ENCODE assay signal across 11 cellular contexts in the genomic region with DNA sequence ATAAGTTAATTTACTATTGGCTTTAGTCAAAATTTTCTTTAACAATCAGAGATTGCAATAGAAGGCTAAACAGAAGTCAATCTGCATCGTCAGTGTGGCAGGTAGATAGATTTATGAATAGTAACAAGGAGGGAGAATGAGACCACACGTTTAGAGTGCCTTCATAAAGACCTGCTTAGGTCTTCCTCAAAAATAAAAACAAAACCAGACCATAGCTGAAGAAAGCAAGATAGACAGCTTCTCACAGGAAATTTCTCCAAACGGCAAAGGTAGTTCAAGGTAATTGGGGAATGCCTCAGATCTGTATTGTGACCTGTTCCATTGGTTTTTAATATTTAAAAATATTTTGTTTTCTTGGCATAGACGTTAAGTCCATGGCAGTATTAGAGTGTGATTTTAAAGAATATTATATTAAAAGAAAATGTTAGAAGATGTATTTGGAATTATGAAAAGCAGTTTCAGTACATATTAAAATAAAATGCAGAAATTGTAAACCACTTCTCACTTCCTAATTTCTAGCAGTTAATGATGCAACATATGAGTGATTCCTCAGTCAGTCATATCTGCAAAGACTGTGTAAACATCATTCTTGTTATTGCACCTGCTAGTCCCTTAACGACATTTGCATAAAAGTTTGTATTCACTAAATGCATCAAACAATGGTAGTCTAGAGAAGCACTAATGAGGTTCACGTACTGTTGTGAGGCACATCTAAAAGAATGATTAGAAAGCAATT.
DNase-seq lines count a peak whose midpoint lies in the region; ATAC-seq lines count a peak whose summit lies in the region.
"Had no signal": no experiment of that assay in that cellular context is flagged by ENCODE, and none has a peak within 500 bp of the region (broad histone marks: within the 10 kb centered on the region; RNA-seq: fewer than 3 reads in every experiment).

No MANE protein-coding gene starts in this region.

- H3K27me3 Mint-ChIP-seq in activated CD8-positive, alpha-beta T cell treated with anti-CD3 and anti-CD28 coated beads, Interleukin-2, amount 10 ng/mL, durations not matched to agents 7 days and 5 days (ENCODE audit: low read depth), result no peaks in the 10 kb centered on the region
- H3K27me3 Mint-ChIP-seq in CD4-positive, alpha-beta memory T cell, result peaks cover 0 to 2% of the 10 kb centered on the region in 2 donors

- no peak overlapping the region for H3K4me3 ChIP-seq in BLaER1 treated with 17β-estradiol and CSF1 and Interleukin-3, amounts not matched to agents 10 nM and 100 nM
- no peak overlapping the region for H3K4me3 ChIP-seq in CD4-positive, alpha-beta memory T cell (ENCODE audit: low read length in 2 of 2)

- H3K9me3 ChIP-seq in BLaER1 treated with 17β-estradiol and CSF1 and Interleukin-3, amounts not matched to agents 10 nM and 100 nM (replicated peaks in 1 of 11), result peaks cover 0 to 3% (median 0%) of the 10 kb centered on the region in 11 experiments; a peak in 2 of 22 replicates
- no peaks in the 10 kb centered on the region for H3K9me3 ChIP-seq in CD4-positive, alpha-beta memory T cell (ENCODE audit: control insufficient read depth in 1 of 2, low read length in 2 of 2)

- peak overlapping the region in 4 of 11 experiments; percentile 28 to 66 (median 48); a peak in 6 of 22 replicates for H3K9ac ChIP-seq in BLaER1 treated with 17β-estradiol and CSF1 and Interleukin-3, amounts not matched to agents 10 nM and 100 nM

- no peaks in the 10 kb centered on the region for H3K27me3 ChIP-seq in BLaER1 treated with 17β-estradiol and CSF1 and Interleukin-3, amounts not matched to agents 10 nM and 100 nM
- no peaks in the 10 kb centered on the region for H3K27me3 ChIP-seq in CD4-positive, alpha-beta memory T cell (ENCODE audit: insufficient read depth, low read length)

- intact Hi-C loops in head of caudate nucleus (cut with DNase I), result no loop called here
- intact Hi-C loops in CD4-positive, alpha-beta memory T cell (cut with micrococcal nuclease), result no loop called here

- peak overlapping the region in 8 of 11 experiments; percentile 29 to 89 (median 58); a peak in 14 of 22 replicates for H3K4me2 ChIP-seq in BLaER1 treated with 17β-estradiol and CSF1 and Interleukin-3, amounts not matched to agents 10 nM and 100 nM

- no peaks in the 10 kb centered on the region for H3K36me3 ChIP-seq in BLaER1 treated with 17β-estradiol and CSF1 and Interleukin-3, amounts not matched to agents 10 nM and 100 nM
- no peaks in the 10 kb centered on the region for H3K36me3 ChIP-seq in CD4-positive, alpha-beta memory T cell (ENCODE audit: insufficient read depth, low read length)

- H3K36me3 Mint-ChIP-seq in activated CD8-positive, alpha-beta T cell treated with anti-CD3 and anti-CD28 coated beads, Interleukin-2, amount 10 ng/mL, durations not matched to agents 7 days and 5 days (ENCODE audit: low read depth), result no peaks in the 10 kb centered on the region
- H3K36me3 Mint-ChIP-seq in CD4-positive, alpha-beta memory T cell, result no peaks in the 10 kb centered on the region

- H4K20me1 ChIP-seq in BLaER1 treated with 17β-estradiol and CSF1 and Interleukin-3, amounts not matched to agents 10 nM and 100 nM, result no peaks in the 10 kb centered on the region

- H3K4me1 ChIP-seq in BLaER1 treated with 17β-estradiol and CSF1 and Interleukin-3, amounts not matched to agents 10 nM and 100 nM, result peaks cover 0 to 73% (median 30%) of the 10 kb centered on the region in 10 experiments; a peak in 15 of 20 replicates
- no peaks in the 10 kb centered on the region for H3K4me1 ChIP-seq in CD4-positive, alpha-beta memory T cell (ENCODE audit: insufficient read depth, low read length)

- H3K27ac Mint-ChIP-seq in activated CD8-positive, alpha-beta T cell treated with anti-CD3 and anti-CD28 coated beads, Interleukin-2, amount 10 ng/mL, durations not matched to agents 7 days and 5 days, result no peak overlapping the region
- no peak overlapping the region for H3K27ac Mint-ChIP-seq in CD4-positive, alpha-beta memory T cell

- peak; percentile 43 for DNase-seq in NCI-H1105 treated with DMSO at 0.1 percent for 48 hours (lab: John Stamatoyannopoulos, UW)
- no peak for DNase-seq in head of caudate nucleus
- no peak for DNase-seq in activated CD8-positive, alpha-beta T cell treated with anti-CD3 and anti-CD28 coated beads, Interleukin-2, amount 10 ng/mL, durations not matched to agents 7 days and 5 days
- no peak for DNase-seq in CD4-positive, alpha-beta memory T cell
- no peak for DNase-seq in activated CD4-positive, CD25-positive, alpha-beta regulatory T cell treated with anti-CD3 and anti-CD28 coated beads, Interleukin-2, amount 50 U/mL, for 72 hours
- DNase-seq: activated T-cell treated with anti-CD3 and anti-CD28 coated beads, Interleukin-2, amount 50 U/mL, for 48 hours; Karpas-422; occipital lobe had no signal

- ATAC-seq in GM19372 (IDR thresholded peaks at IDR 0.05; ENCODE audit: low read depth, unreplicated experiment) (peak; percentile 91), HG02973 (IDR thresholded peaks at IDR 0.05; ENCODE audit: unreplicated experiment) (peak; percentile 99)
- no peak for ATAC-seq in activated CD8-positive, alpha-beta T cell treated with anti-CD3 and anti-CD28 coated beads, Interleukin-2, amount 10 ng/mL, durations not matched to agents 7 days and 5 days

- H3K4me1 Mint-ChIP-seq in activated CD8-positive, alpha-beta T cell treated with anti-CD3 and anti-CD28 coated beads, Interleukin-2, amount 10 ng/mL, durations not matched to agents 7 days and 5 days (ENCODE audit: low read depth), result no peaks in the 10 kb centered on the region
- no peaks in the 10 kb centered on the region for H3K4me1 Mint-ChIP-seq in CD4-positive, alpha-beta memory T cell

- CTCF ChIA-PET in activated CD8-positive, alpha-beta T cell treated with anti-CD3 and anti-CD28 coated beads, Interleukin-2, amount 10 ng/mL, durations not matched to agents 7 days and 5 days (lab: Charles Lee), result no interaction called here
- CTCF ChIA-PET in CD4-positive, alpha-beta memory T cell (lab: Charles Lee; ENCODE audit: partially characterized antibody), result no interaction called here

- peak overlapping the region in 10 of 11 experiments; percentile 31 to 81 (median 59); a peak in 17 of 22 replicates for H3K27ac ChIP-seq in BLaER1 treated with 17β-estradiol and CSF1 and Interleukin-3, amounts not matched to agents 10 nM and 100 nM
- no peak overlapping the region for H3K27ac ChIP-seq in CD4-positive, alpha-beta memory T cell (ENCODE audit: low read depth, low read length)

- no peak overlapping the region for H3K4me3 Mint-ChIP-seq in activated CD8-positive, alpha-beta T cell treated with anti-CD3 and anti-CD28 coated beads, Interleukin-2, amount 10 ng/mL, durations not matched to agents 7 days and 5 days
- H3K4me3 Mint-ChIP-seq in CD4-positive, alpha-beta memory T cell, result no peak overlapping the region

- no peaks in the 10 kb centered on the region for H3K9me3 Mint-ChIP-seq in activated CD8-positive, alpha-beta T cell treated with anti-CD3 and anti-CD28 coated beads, Interleukin-2, amount 10 ng/mL, durations not matched to agents 7 days and 5 days (ENCODE audit: insufficient read depth)
- peaks cover 0 to 3% (median 0%) of the 10 kb centered on the region in 8 donors for H3K9me3 Mint-ChIP-seq in CD4-positive, alpha-beta memory T cell

- POLR2A ChIA-PET in activated CD8-positive, alpha-beta T cell treated with anti-CD3 and anti-CD28 coated beads, Interleukin-2, amount 10 ng/mL, durations not matched to agents 7 days and 5 days (lab: Charles Lee), result no interaction called here
- POLR2A ChIA-PET in CD4-positive, alpha-beta memory T cell (lab: Charles Lee; ENCODE audit: partially characterized antibody), result no interaction called here
